In the genomic region with DNA sequence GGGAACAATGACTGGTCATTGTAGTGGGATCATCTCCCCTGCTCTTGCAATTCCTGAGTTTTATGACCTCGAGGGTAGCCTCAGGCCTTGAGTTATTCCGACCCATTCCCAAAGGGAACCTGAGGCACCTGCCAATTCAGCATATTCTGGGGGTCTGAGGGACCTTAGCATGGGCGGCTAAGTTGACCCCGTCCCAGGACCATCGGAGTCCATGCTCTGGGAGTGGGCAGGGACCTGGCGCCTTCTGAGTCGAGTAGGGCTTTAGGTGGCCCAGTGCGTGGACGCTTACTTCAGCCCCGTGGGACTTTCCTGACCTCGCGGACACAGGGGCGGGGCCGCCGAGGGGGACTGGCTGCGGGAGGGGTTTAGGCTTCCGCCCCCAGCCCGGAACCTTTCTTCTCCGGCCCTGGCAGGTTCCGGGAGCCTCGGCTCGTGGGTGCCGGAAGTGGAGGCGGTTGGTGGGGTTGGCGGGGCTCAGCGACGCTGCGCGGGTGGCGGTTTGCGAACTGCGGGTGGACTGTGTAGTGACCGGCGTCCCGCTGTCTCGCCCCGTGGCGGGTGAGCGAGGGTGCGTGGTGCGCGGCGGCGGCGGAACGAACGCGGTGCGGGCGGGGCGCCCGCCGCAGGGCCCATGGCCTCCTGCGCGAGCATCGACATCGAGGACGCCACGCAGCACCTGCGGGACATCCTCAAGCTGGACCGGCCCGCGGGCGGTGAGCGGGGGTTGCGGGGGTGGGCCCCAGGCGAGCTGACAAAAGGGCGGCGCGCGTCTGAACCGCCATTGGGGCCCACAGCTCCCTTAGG, we compare ENCODE assay signal across 1 cellular context.
A peak's percentile ranks its signal among the peaks of the same experiment; 100 is the strongest.
TF ChIP-seq lines count a peak whose summit lies in the region.

Gene EDC4 (plus strand): TSS at position 422 of the 804 bp plus-strand sequence. CDS start 210 bp downstream, at position 632.

TF ChIP-seq in K562, 482 proteins besides CTCF, POLR2A, EP300 and RAD21 (continued from another document and continues in another):
- TF ChIP-seq, protein P1, sequence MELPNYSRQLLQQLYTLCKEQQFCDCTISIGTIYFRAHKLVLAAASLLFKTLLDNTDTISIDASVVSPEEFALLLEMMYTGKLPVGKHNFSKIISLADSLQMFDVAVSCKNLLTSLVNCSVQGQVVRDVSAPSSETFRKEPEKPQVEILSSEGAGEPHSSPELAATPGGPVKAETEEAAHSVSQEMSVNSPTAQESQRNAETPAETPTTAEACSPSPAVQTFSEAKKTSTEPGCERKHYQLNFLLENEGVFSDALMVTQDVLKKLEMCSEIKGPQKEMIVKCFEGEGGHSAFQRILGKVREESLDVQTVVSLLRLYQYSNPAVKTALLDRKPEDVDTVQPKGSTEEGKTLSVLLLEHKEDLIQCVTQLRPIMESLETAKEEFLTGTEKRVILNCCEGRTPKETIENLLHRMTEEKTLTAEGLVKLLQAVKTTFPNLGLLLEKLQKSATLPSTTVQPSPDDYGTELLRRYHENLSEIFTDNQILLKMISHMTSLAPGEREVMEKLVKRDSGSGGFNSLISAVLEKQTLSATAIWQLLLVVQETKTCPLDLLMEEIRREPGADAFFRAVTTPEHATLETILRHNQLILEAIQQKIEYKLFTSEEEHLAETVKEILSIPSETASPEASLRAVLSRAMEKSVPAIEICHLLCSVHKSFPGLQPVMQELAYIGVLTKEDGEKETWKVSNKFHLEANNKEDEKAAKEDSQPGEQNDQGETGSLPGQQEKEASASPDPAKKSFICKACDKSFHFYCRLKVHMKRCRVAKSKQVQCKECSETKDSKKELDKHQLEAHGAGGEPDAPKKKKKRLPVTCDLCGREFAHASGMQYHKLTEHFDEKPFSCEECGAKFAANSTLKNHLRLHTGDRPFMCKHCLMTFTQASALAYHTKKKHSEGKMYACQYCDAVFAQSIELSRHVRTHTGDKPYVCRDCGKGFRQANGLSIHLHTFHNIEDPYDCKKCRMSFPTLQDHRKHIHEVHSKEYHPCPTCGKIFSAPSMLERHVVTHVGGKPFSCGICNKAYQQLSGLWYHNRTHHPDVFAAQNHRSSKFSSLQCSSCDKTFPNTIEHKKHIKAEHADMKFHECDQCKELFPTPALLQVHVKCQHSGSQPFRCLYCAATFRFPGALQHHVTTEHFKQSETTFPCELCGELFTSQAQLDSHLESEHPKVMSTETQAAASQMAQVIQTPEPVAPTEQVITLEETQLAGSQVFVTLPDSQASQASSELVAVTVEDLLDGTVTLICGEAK (IDR thresholded peaks at IDR 0.05) = peak; percentile 99
- TF ChIP-seq, protein P1 (CRISPR knock-in tag; IDR thresholded peaks at IDR 0.05) = no peak
- TF ChIP-seq KLF16 (IDR thresholded peaks at IDR 0.05) (no peak), ZNF146 (CRISPR knock-in tag; IDR thresholded peaks at IDR 0.05; ENCODE audit: unreplicated experiment) (no peak), IFI16 (CRISPR knock-in tag; IDR thresholded peaks at IDR 0.05) (no peak), ELF4 (CRISPR knock-in tag; IDR thresholded peaks at IDR 0.05) (peak; percentile 78; the same call in 1 of the 2 replicates), RAD51 (IDR thresholded peaks at IDR 0.05; ENCODE audit: borderline replicate concordance, low read depth) (no peak), BRF1 (IDR thresholded peaks at IDR 0.05; ENCODE audit: borderline replicate concordance, extremely low read depth, insufficient read length) (no peak), DEAF1 (CRISPR knock-in tag; IDR thresholded peaks at IDR 0.05) (peak; percentile 55), HLTF (IDR thresholded peaks at IDR 0.05) (no peak; the same call in 1 of the 2 replicates), NFE2 (IDR thresholded peaks at IDR 0.05; ENCODE audit: low read depth) (no peak), TBL1XR1 (IDR thresholded peaks at IDR 0.05; ENCODE audit: low read length in 2 of 2) (peak; percentile 31 to 84; a peak in 2 of 4 replicates), MCM3 (IDR thresholded peaks at IDR 0.05) (no peak), ETV1 (tag; conservative IDR thresholded peaks at IDR 0.05; ENCODE audit: low read depth) (peak; percentile 80), FOXA3 (CRISPR knock-in tag; conservative IDR thresholded peaks at IDR 0.05 in 1 of 2, IDR thresholded peaks at IDR 0.05 in 1 of 2) (peak; percentile 3 to 49; a peak in 2 of 4 replicates), CBX8 (IDR thresholded peaks at IDR 0.05; ENCODE audit: borderline replicate concordance, extremely low read depth, low read depth, low read length, poor library complexity, severe bottlenecking) (no peak), ZNF354B (CRISPR knock-in tag; IDR thresholded peaks at IDR 0.05) (no peak), ZSCAN32 (CRISPR knock-in tag; IDR thresholded peaks at IDR 0.05) (peak; percentile 22; the same call in 1 of the 2 replicates), CBX3 (IDR thresholded peaks at IDR 0.05; ENCODE audit: borderline replicate concordance in 1 of 2, low read length in 2 of 2) (no peak; a peak in 1 of 3 replicates), ZNF592 (IDR thresholded peaks at IDR 0.05) (0 out of 2 replicates have a peak, but pooled peaks have one; percentile 16), NR2C1 (IDR thresholded peaks at IDR 0.05) (peak; percentile 69), NR2C1 (tag; IDR thresholded peaks at IDR 0.05) (peak; percentile 72), DDX20 (tag; IDR thresholded peaks at IDR 0.05; ENCODE audit: low read depth) (no peak), ILF3 (IDR thresholded peaks at IDR 0.05; ENCODE audit: borderline replicate concordance) (peak; percentile 52; the same call in 1 of the 2 replicates), XRCC5 (IDR thresholded peaks at IDR 0.05; ENCODE audit: low read depth, low read length) (peak; percentile 98), HDAC8 (tag; IDR thresholded peaks at IDR 0.05) (no peak), HMG20A (CRISPR knock-in tag; conservative IDR thresholded peaks at IDR 0.05) (no peak), TFE3 (CRISPR knock-in tag; IDR thresholded peaks at IDR 0.05) (no peak), FOS (IDR thresholded peaks at IDR 0.05; ENCODE audit: extremely low read depth, insufficient read length) (no peak)
- TF ChIP-seq, protein P2, sequence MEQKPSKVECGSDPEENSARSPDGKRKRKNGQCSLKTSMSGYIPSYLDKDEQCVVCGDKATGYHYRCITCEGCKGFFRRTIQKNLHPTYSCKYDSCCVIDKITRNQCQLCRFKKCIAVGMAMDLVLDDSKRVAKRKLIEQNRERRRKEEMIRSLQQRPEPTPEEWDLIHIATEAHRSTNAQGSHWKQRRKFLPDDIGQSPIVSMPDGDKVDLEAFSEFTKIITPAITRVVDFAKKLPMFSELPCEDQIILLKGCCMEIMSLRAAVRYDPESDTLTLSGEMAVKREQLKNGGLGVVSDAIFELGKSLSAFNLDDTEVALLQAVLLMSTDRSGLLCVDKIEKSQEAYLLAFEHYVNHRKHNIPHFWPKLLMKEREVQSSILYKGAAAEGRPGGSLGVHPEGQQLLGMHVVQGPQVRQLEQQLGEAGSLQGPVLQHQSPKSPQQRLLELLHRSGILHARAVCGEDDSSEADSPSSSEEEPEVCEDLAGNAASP (IDR thresholded peaks at IDR 0.05) = no peak
- TF ChIP-seq, protein P3, sequence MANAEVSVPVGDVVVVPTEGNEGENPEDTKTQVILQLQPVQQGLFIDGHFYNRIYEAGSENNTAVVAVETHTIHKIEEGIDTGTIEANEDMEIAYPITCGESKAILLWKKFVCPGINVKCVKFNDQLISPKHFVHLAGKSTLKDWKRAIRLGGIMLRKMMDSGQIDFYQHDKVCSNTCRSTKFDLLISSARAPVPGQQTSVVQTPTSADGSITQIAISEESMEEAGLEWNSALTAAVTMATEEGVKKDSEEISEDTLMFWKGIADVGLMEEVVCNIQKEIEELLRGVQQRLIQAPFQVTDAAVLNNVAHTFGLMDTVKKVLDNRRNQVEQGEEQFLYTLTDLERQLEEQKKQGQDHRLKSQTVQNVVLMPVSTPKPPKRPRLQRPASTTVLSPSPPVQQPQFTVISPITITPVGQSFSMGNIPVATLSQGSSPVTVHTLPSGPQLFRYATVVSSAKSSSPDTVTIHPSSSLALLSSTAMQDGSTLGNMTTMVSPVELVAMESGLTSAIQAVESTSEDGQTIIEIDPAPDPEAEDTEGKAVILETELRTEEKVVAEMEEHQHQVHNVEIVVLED (CRISPR knock-in tag; IDR thresholded peaks at IDR 0.05) = peak; percentile 57
